Comparison of ENCODE assay signal across 8 cellular contexts in the genomic region with DNA sequence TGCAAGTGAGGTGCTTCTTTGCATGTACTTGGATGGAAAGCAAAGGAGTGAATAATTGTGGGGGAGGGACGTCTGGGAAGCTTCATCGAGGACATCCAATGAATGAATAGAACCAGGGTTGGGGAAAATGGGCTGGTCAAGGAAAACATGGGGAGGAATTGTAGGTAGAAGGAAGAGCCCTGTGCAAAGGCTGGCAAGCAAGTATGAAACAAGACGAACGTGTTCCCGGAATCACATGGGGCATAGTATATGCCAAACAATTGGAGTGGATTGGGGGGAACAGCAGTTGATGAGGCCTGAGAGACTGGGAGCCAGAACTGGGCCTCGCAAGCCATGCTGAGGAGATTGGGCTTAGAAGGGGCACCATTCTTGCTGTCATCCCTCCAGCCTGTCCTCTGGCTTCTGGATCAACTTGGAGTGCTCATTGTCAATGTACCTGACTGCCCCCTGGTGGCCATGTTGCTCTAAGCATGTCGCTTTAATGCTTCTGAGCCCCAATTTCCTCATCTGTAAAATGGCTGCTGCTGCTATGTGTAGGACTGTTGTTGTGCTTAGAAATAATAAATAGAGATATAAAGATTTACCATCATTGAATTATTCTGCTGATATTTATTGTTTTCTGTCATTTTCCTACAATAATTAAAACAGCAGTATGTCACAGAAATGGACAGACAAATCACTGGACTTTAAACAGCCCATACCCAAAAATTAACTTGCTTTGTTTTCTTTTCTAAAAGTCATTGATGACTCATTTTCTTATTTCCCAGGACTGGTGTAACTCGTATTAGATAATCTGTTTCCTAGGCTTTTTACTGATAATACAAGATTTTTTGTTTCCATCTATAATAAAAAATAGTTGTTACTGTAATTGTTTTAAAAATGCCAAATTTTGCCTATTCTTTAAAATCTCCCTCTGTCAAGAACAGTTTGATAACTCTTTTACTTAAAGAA.
DNase-seq lines count a peak whose midpoint lies in the region; ATAC-seq and TF ChIP-seq lines count a peak whose summit lies in the region.

No MANE protein-coding gene starts in this region.

- ATAC-seq in GM19455 (IDR thresholded peaks at IDR 0.05; ENCODE audit: unreplicated experiment), result no peak

- 67% methylated on average over 8 of the region's 8 CpGs for WGBS in esophagus muscularis mucosa

- TF ChIP-seq CTCF in HL-60 (IDR thresholded peaks at IDR 0.05; ENCODE audit: insufficient read depth, low read length), result peak; percentile 40
- peak; percentile 50 to 55 (median 54) for TF ChIP-seq CTCF in esophagus muscularis mucosa (IDR thresholded peaks at IDR 0.05)
- TF ChIP-seq CTCF in neural crest cell (conservative IDR thresholded peaks at IDR 0.05), result peak; percentile 66

- no peak for TF ChIP-seq EP300 in esophagus muscularis mucosa (IDR thresholded peaks at IDR 0.05)

- no peaks in the 10 kb centered on the region for H3K9me3 Mint-ChIP-seq in neural crest cell

- no peak overlapping the region for H3K4me3 Mint-ChIP-seq in neural crest cell

- intact Hi-C loops in esophagus muscularis mucosa (cut with DNase I), result loop anchor here (5.0 kb wide), 1 partner anchor 66 kb away; a partner anchor contains a TSS

- H3K27ac ChIP-seq in HL-60 (replicated peaks), result no peak overlapping the region
- H3K27ac ChIP-seq in esophagus muscularis mucosa (replicated peaks in 1 of 4), result peak overlapping the region in 2 of 4 donors; percentile 33 to 51

- no peak overlapping the region for H3K4me3 ChIP-seq in HL-60 (replicated peaks; ENCODE audit: insufficient read depth, low read length)
- H3K4me3 ChIP-seq in NT2/D1 (ENCODE audit: insufficient read length, low read depth), result no peak overlapping the region
- H3K4me3 ChIP-seq in esophagus muscularis mucosa, result no peak overlapping the region

- H3K9ac ChIP-seq in NT2/D1 (ENCODE audit: insufficient read length, low read depth), result no peak overlapping the region

- no peak for TF ChIP-seq POLR2A in esophagus muscularis mucosa (IDR thresholded peaks at IDR 0.05; ENCODE audit: low read depth)

- H3K36me3 ChIP-seq in NT2/D1 (ENCODE audit: insufficient read depth, insufficient read length, low read length), result no peaks in the 10 kb centered on the region
- no peaks in the 10 kb centered on the region for H3K36me3 ChIP-seq in esophagus muscularis mucosa

- H3K27me3 Mint-ChIP-seq in neural crest cell (ENCODE audit: low read depth), result no peaks in the 10 kb centered on the region

- H3K4me1 Mint-ChIP-seq in neural crest cell, result peaks cover 12% of the 10 kb centered on the region

- H3K4me1 ChIP-seq in NT2/D1 (ENCODE audit: insufficient read depth, insufficient read length) (no peaks in the 10 kb centered on the region), esophagus muscularis mucosa (peaks cover 0 to 9% (median 5%) of the 10 kb centered on the region in 4 donors)

- no peaks in the 10 kb centered on the region for H3K9me3 ChIP-seq in NT2/D1 (ENCODE audit: insufficient read depth, low read length)
- H3K9me3 ChIP-seq in esophagus muscularis mucosa, result peaks cover 0 to 10% (median 0%) of the 10 kb centered on the region in 4 donors

- H3K27me3 ChIP-seq in HL-60 (ENCODE audit: insufficient read depth, poor library complexity, severe bottlenecking) (no peaks in the 10 kb centered on the region), NT2/D1 (ENCODE audit: insufficient read depth, insufficient read length) (no peaks in the 10 kb centered on the region), esophagus muscularis mucosa (no peaks in the 10 kb centered on the region)

- no peaks in the 10 kb centered on the region for H3K36me3 Mint-ChIP-seq in neural crest cell (ENCODE audit: low read depth)

- no peak overlapping the region for H3K27ac Mint-ChIP-seq in neural crest cell (ENCODE audit: unreplicated experiment)

- peak; percentile 16 for DNase-seq in GF-D8 (lab: John Stamatoyannopoulos, UW)
- peak; percentile 26 to 74 for DNase-seq in HL-60 (ENCODE audit: low read depth in 1 of 2, low spot score in 1 of 2)
- peak; percentile 58 for DNase-seq in NT2/D1 (ENCODE audit: low read depth, low spot score)
- DNase-seq in activated CD8-positive, alpha-beta memory T cell treated with anti-CD3 and anti-CD28 coated beads, Interleukin-2, amount 50 U/mL, for 1 hour (ENCODE audit: extremely low read depth), result peak; percentile 30
- no peak for DNase-seq in esophagus muscularis mucosa (ENCODE audit: extremely low spot score)
- peak; percentile 55 for DNase-seq in neural crest cell (ENCODE audit: low read depth, low spot score)
- peak; percentile 27 for DNase-seq in superior temporal gyrus (ENCODE audit: extremely low spot score)
